9 cellular contexts compared by ENCODE assay signal in the genomic region with DNA sequence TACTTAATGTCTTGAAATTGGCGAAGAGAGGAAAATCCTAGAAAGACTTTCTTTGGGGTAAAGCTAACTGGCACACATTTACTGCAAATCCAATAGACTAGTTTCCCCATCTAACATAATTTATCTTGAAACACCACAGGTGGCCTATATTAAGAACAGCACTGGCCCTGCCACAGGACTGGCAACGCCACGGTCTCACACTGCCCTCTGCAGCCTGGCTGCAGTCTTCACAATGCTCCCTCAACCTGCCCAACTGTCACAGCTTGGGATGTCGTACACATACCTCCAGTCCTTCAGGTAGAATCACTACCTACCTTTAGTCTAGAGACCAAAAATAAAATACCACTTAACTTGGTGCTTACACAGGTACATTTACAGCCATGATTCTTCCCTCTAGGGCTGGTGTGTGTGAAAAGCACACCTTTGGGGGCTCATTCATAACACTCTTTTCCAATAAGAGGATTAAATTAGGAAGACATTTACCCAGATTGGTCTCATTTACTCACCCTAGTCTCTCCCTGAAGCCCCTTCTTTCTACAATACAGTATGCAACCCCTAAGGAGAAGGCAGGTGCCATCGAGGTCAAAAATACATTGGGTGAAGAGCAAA.
A peak's percentile ranks its signal among the peaks of the same experiment; 100 is the strongest.
DNase-seq lines count a peak whose midpoint lies in the region; TF ChIP-seq lines count a peak whose summit lies in the region.
"Had no signal": no experiment of that assay in that cellular context is flagged by ENCODE, and none has a peak within 500 bp of the region (broad histone marks: within the 10 kb centered on the region; RNA-seq: fewer than 3 reads in every experiment).

No MANE protein-coding gene starts in this region.

- peaks cover 8 to 12% of the 10 kb centered on the region in 2 donors for H3K27me3 Mint-ChIP-seq in CD8-positive, alpha-beta memory T cell

- H3K27ac ChIP-seq in HL-60 (replicated peaks) = no peak overlapping the region
- no peak overlapping the region for H3K27ac ChIP-seq in CD8-positive, alpha-beta memory T cell (ENCODE audit: low read depth, low read length)
- H3K27ac ChIP-seq: SK-N-MC had no signal

- no peaks in the 10 kb centered on the region for H3K36me3 ChIP-seq in NT2/D1 (ENCODE audit: insufficient read depth, insufficient read length, low read length)
- no peaks in the 10 kb centered on the region for H3K36me3 ChIP-seq in CD8-positive, alpha-beta memory T cell (ENCODE audit: insufficient read depth, low read length)

- DNase-seq in D341Med (ENCODE audit: low spot score) (peak; percentile 67), GM19238 (ENCODE audit: insufficient read length, low spot score) (peak; percentile 7), HL-60 (ENCODE audit: low read depth in 1 of 2, low spot score in 1 of 2) (peak; percentile 7 to 42), NT2/D1 (ENCODE audit: low read depth, low spot score) (peak; percentile 32), T47D (ENCODE audit: low read depth in 1 of 2, low spot score in 1 of 2) (peak; percentile 32 to 78), iris pigment epithelial cell (ENCODE audit: low read depth) (peak; percentile 78)
- DNase-seq in stimulated activated CD4-positive, alpha-beta T cell treated with anti-CD3 and anti-CD28 coated beads, Interleukin-2, amount 100 ng/mL, for 24 hours = peak; percentile 19 to 35
- no peak for DNase-seq in CD8-positive, alpha-beta memory T cell

- POLR2A ChIA-PET in CD8-positive, alpha-beta memory T cell (lab: Charles Lee) = no interaction called here

- no peaks in the 10 kb centered on the region for H3K4me1 ChIP-seq in NT2/D1 (ENCODE audit: insufficient read depth, insufficient read length)
- no peaks in the 10 kb centered on the region for H3K4me1 ChIP-seq in CD8-positive, alpha-beta memory T cell (ENCODE audit: insufficient read depth, low read length)

- no peak overlapping the region for H3K27ac Mint-ChIP-seq in CD8-positive, alpha-beta memory T cell

- no peaks in the 10 kb centered on the region for H3K27me3 ChIP-seq in HL-60 (ENCODE audit: insufficient read depth, poor library complexity, severe bottlenecking)
- H3K27me3 ChIP-seq in NT2/D1 (ENCODE audit: insufficient read depth, insufficient read length) = no peaks in the 10 kb centered on the region
- H3K27me3 ChIP-seq in CD8-positive, alpha-beta memory T cell (ENCODE audit: insufficient read depth, low read length, poor library complexity, severe bottlenecking) = no peaks in the 10 kb centered on the region

- no peaks in the 10 kb centered on the region for H3K9me3 Mint-ChIP-seq in CD8-positive, alpha-beta memory T cell

- no peaks in the 10 kb centered on the region for H3K36me3 Mint-ChIP-seq in CD8-positive, alpha-beta memory T cell

- H3K9ac ChIP-seq in NT2/D1 (ENCODE audit: insufficient read length, low read depth) = no peak overlapping the region

- no peaks in the 10 kb centered on the region for H3K9me3 ChIP-seq in NT2/D1 (ENCODE audit: insufficient read depth, low read length)
- H3K9me3 ChIP-seq in CD8-positive, alpha-beta memory T cell (ENCODE audit: low read length) = no peaks in the 10 kb centered on the region

- H3K4me3 ChIP-seq in HL-60 (replicated peaks; ENCODE audit: insufficient read depth, low read length) = no peak overlapping the region
- H3K4me3 ChIP-seq in NT2/D1 (ENCODE audit: insufficient read length, low read depth) = no peak overlapping the region
- no peak overlapping the region for H3K4me3 ChIP-seq in CD8-positive, alpha-beta memory T cell (ENCODE audit: low read length)
- H3K4me3 ChIP-seq: SK-N-MC had no signal

- no peaks in the 10 kb centered on the region for H3K4me1 Mint-ChIP-seq in CD8-positive, alpha-beta memory T cell

- TF ChIP-seq CTCF in HL-60 (IDR thresholded peaks at IDR 0.05; ENCODE audit: insufficient read depth, low read length) = peak; percentile 49

- in situ Hi-C loops in T47D (cut with HindIII; ENCODE audit: low pct_unique_long_range_greater_than_20kb, low sequenced_read_pairs) = no loop called here

- H3K4me3 Mint-ChIP-seq in CD8-positive, alpha-beta memory T cell = no peak overlapping the region

- CTCF ChIA-PET in CD8-positive, alpha-beta memory T cell (lab: Charles Lee) = no interaction called here

Comparison
In these comparisons a context has a peak if more than half of its experiments do, and no peak if none do; other contexts are left out.
1. DNase-seq: peak in D341Med (single experiment), GM19238 (single experiment), HL-60 (2 of 2), NT2/D1 (single experiment), T47D (2 of 2), iris pigment epithelial cell (single experiment) and stimulated activated CD4-positive, alpha-beta T cell treated with anti-CD3 and anti-CD28 coated beads, Interleukin-2, amount 100 ng/mL, for 24 hours (2 of 2); none in CD8-positive, alpha-beta memory T cell (0 of 5).